8 cellular contexts compared by ENCODE assay signal in genomic region chr2:135744761-135745314, GRCh38. TPM values are rescaled to one million over a fixed set of nuclear protein-coding genes. Genes with fewer than 3 reads are reported as not detected.
DNase-seq lines count a peak whose midpoint lies in the region; ATAC-seq and TF ChIP-seq lines count a peak whose summit lies in the region.

No MANE protein-coding gene starts in this region.

- in situ Hi-C loops in mammary epithelial cell (cut with MboI; ENCODE audit: low sequenced_read_pairs in 2 of 2), result no loop called here

- 70% methylated on average over 5 of the region's 5 CpGs for WGBS in mammary epithelial cell (ENCODE audit: low coverage, missing lambda C conversion rate)

- H3K27me3 ChIP-seq in NT2/D1 (ENCODE audit: insufficient read depth, insufficient read length), result no peaks in the 10 kb centered on the region
- no peaks in the 10 kb centered on the region for H3K27me3 ChIP-seq in mammary epithelial cell (ENCODE audit: insufficient read depth, low read length)

- TF ChIP-seq CTCF in CD14-positive monocyte (IDR thresholded peaks at IDR 0.05) (peak; percentile 21), mammary epithelial cell (conservative IDR thresholded peaks at IDR 0.05 in 1 of 2, IDR thresholded peaks at IDR 0.05 in 1 of 2; ENCODE audit: extremely low read depth in 1 of 2, insufficient read depth in 1 of 2, low read depth in 1 of 2, low read length in 2 of 2) (peak; percentile 41 to 55), progenitor cell of endocrine pancreas (IDR thresholded peaks at IDR 0.05; ENCODE audit: unreplicated experiment) (peak; percentile 19)

- peak overlapping the region; percentile 90 for H3K4me2 ChIP-seq in mammary epithelial cell (ENCODE audit: insufficient read depth, low read depth, low read length)

- ATAC-seq in GM18907 (IDR thresholded peaks at IDR 0.05; ENCODE audit: unreplicated experiment), result peak; percentile 25
- ATAC-seq in HG03159 (IDR thresholded peaks at IDR 0.05; ENCODE audit: unreplicated experiment), result no peak
- ATAC-seq in T-helper 17 cell, result no peak
- no peak for ATAC-seq in GM21367 (IDR thresholded peaks at IDR 0.05; ENCODE audit: unreplicated experiment)

- no peak overlapping the region for H3K27ac ChIP-seq in mammary epithelial cell (ENCODE audit: insufficient read depth, low read depth, low read length)

- peaks cover 28% of the 10 kb centered on the region for H3K4me1 Mint-ChIP-seq in CD14-positive monocyte
- peaks cover 15% of the 10 kb centered on the region for H3K4me1 Mint-ChIP-seq in progenitor cell of endocrine pancreas (ENCODE audit: low read depth)
- H3K4me1 Mint-ChIP-seq in T-helper 17 cell, result peaks cover 37% of the 10 kb centered on the region

- peaks cover 4% of the 10 kb centered on the region for H4K20me1 ChIP-seq in mammary epithelial cell (ENCODE audit: insufficient read depth, low read length)

- H3K4me1 ChIP-seq in NT2/D1 (ENCODE audit: insufficient read depth, insufficient read length), result no peaks in the 10 kb centered on the region
- peaks cover 19% of the 10 kb centered on the region for H3K4me1 ChIP-seq in mammary epithelial cell (ENCODE audit: insufficient read depth, low read length)

- H3K27me3 Mint-ChIP-seq in CD14-positive monocyte (ENCODE audit: low read depth in 3 of 3) (no peaks in the 10 kb centered on the region), progenitor cell of endocrine pancreas (no peaks in the 10 kb centered on the region), T-helper 17 cell (no peaks in the 10 kb centered on the region)

- H3K36me3 ChIP-seq in NT2/D1 (ENCODE audit: insufficient read depth, insufficient read length, low read length) (peaks cover 38% of the 10 kb centered on the region), mammary epithelial cell (ENCODE audit: insufficient read depth, low read length) (peaks cover 8% of the 10 kb centered on the region)

- H3K4me3 ChIP-seq in NT2/D1 (ENCODE audit: insufficient read length, low read depth), result no peak overlapping the region
- H3K4me3 ChIP-seq in mammary epithelial cell (replicated peaks in 1 of 3; ENCODE audit: insufficient read depth in 1 of 3, low read depth in 2 of 3, low read length in 3 of 3), result no peak overlapping the region

- dilution Hi-C loops in mammary epithelial cell (cut with HindIII; ENCODE audit: low sequenced_read_pairs), result no loop called here

- intact Hi-C loops in CD14-positive monocyte (cut with micrococcal nuclease), result loop anchor here in 1 of 2 donors (5.0 to 10.0 kb wide), 4 partner anchors 140 to 690 kb away; partner anchors contain the start of genes CXCR4, R3HDM1, RAB3GAP1 and ZRANB3
- intact Hi-C loops in mammary epithelial cell (cut with micrococcal nuclease), result loop anchor here (2.0 kb wide), 1 partner anchor 214 kb away; the partner anchor contains the start of genes R3HDM1 and ZRANB3

- H3K9me3 ChIP-seq in NT2/D1 (ENCODE audit: insufficient read depth, low read length) (no peaks in the 10 kb centered on the region), mammary epithelial cell (replicated peaks; ENCODE audit: insufficient read depth, low read length) (no peaks in the 10 kb centered on the region), T-helper 17 cell (ENCODE audit: control insufficient read depth, low read length, poor library complexity, severe bottlenecking) (no peaks in the 10 kb centered on the region)

- no peak overlapping the region for H2AFZ ChIP-seq in mammary epithelial cell (ENCODE audit: low read depth, low read length)

- H3K36me3 Mint-ChIP-seq in CD14-positive monocyte, result peaks cover 23 to 31% of the 10 kb centered on the region in 2 donors
- H3K36me3 Mint-ChIP-seq in progenitor cell of endocrine pancreas (ENCODE audit: insufficient read depth), result peaks cover 19% of the 10 kb centered on the region
- peaks cover 4% of the 10 kb centered on the region for H3K36me3 Mint-ChIP-seq in T-helper 17 cell (ENCODE audit: low read depth)

- BruUV-seq in mammary epithelial cell (replicated peaks; lab: Mats Ljungman, UMichigan), result no TSS peak

- H3K4me3 Mint-ChIP-seq in CD14-positive monocyte (no peak overlapping the region), progenitor cell of endocrine pancreas (ENCODE audit: low read depth) (peak overlapping the region; percentile 64), T-helper 17 cell (no peak overlapping the region)

- CTCF ChIA-PET in mammary epithelial cell (lab: Charles Lee; ENCODE audit: low non-redundant PET), result interaction anchor here (0.6 kb wide), 1 partner anchor 756 kb away, joined by 3 read pairs; no protein-coding TSS in a partner anchor

- H3K27ac Mint-ChIP-seq in CD14-positive monocyte (peak overlapping the region in 2 of 7 donors; percentile 1 to 58), progenitor cell of endocrine pancreas (peak overlapping the region; percentile 29), T-helper 17 cell (no peak overlapping the region)

- H3K79me2 ChIP-seq in mammary epithelial cell (ENCODE audit: insufficient read depth, low read length), result peaks cover 70% of the 10 kb centered on the region

- H3K9ac ChIP-seq in NT2/D1 (ENCODE audit: insufficient read length, low read depth) (no peak overlapping the region), mammary epithelial cell (ENCODE audit: insufficient read depth, low read length) (no peak overlapping the region)

- peaks cover 0 to 3% (median 0%) of the 10 kb centered on the region in 7 donors for H3K9me3 Mint-ChIP-seq in CD14-positive monocyte
- no peaks in the 10 kb centered on the region for H3K9me3 Mint-ChIP-seq in progenitor cell of endocrine pancreas (ENCODE audit: low read depth)

- DNase-seq in CD14-positive monocyte (ENCODE audit: low spot score), result no peak
- DNase-seq in NT2/D1 (ENCODE audit: low read depth, low spot score), result peak; percentile 11
- DNase-seq in mammary epithelial cell, result peak; percentile 65
- no peak for DNase-seq in progenitor cell of endocrine pancreas (ENCODE audit: low spot score, unreplicated experiment)
- no peak for DNase-seq in T-helper 17 cell

RNA-seq across cellular contexts. Expression of gene UBXN4, which starts 3.2 kb away (rescaled TPM):
- 100 to 1,000 TPM in 1 of 2 donors, 10 to 100 TPM in 1; 74.2 to 107 TPM for polyA plus RNA-seq in CD14-positive monocyte
- 10 to 100 TPM; 72.2 to 72.9 TPM for total RNA-seq in mammary epithelial cell
- 34.0 TPM for polyA plus RNA-seq in mammary epithelial cell
- polyA minus RNA-seq in mammary epithelial cell, result 29.6 TPM
- total RNA-seq in progenitor cell of endocrine pancreas, result 140 and 143 TPM in 2 replicates
- total RNA-seq in T-helper 17 cell, result 100 to 1,000 TPM; 128 to 138 TPM

Comparison
In these comparisons a context has a peak if more than half of its experiments do, and no peak if none do; other contexts are left out.
1. DNase-seq: peak in NT2/D1 (single experiment) and mammary epithelial cell (single experiment); none in CD14-positive monocyte (single experiment), progenitor cell of endocrine pancreas (single experiment) and T-helper 17 cell (0 of 3).
2. Peak in every context shown above with its lines, with median percentiles within 50 percentile points of each other: CTCF ChIP-seq.